Comparison of ENCODE assay signal across 9 cellular contexts in the genomic region with DNA sequence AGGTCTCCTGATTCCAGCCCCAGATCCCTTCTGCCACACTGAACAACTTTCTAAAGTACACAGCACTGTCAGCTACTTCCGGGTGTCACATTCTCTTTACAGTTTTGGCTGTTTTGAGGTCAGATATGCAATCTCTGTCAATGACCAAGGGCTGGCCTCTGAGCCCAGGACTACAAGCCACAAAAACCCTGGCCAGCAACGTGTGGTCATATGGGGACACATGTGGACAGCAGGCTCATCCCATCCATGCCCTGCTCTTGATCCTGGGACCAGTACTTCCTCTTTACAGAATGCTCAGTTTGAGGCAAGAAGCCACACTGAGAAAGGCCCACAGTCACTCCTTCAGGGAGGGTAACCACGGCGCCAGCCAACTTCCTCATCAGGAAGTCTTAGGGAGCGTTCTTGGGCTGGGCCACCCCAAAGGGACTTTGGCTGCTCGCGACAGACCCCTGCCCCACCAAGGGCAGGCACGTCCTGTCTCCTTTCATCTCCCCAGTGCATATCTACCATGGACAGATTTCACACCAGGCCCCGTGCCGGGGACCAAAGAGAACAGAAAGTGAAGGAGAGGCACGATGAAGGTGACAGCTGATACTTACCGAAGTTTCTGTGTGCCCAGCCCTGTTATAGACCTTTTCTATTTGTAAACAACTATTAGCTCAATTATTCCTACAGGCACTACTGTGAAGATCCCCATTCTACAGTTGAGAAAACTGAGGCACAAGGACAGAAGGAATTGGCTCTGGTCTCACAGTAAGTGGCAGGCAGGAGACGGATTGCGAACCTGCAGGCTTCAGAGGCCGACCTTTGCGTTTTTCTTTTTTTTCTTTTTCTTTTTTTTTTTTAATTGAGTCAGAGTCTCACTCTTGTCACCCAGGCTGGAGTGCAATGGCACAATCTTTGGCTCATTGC. TPM values are rescaled to one million over a fixed set of nuclear protein-coding genes. Genes with fewer than 3 reads are reported as not detected.
DNase-seq lines count a peak whose midpoint lies in the region; ATAC-seq and TF ChIP-seq lines count a peak whose summit lies in the region.
"Had no signal": no experiment of that assay in that cellular context is flagged by ENCODE, and none has a peak within 500 bp of the region (broad histone marks: within the 10 kb centered on the region; RNA-seq: fewer than 3 reads in every experiment).

No MANE protein-coding gene starts in this region.

- peaks cover 17 to 71% (median 30%) of the 10 kb centered on the region in 3 experiments for H3K36me3 ChIP-seq in naive thymus-derived CD4-positive, alpha-beta T cell (ENCODE audit: control insufficient read depth in 2 of 3, insufficient read depth in 3 of 3, low read length in 3 of 3)

- peak overlapping the region; percentile 15 for H3K4me3 ChIP-seq in naive thymus-derived CD4-positive, alpha-beta T cell (ENCODE audit: low read length)

- POLR2A ChIA-PET in activated naive CD8-positive, alpha-beta T cell treated with anti-CD3 and anti-CD28 coated beads, Interleukin-2, amount 10 ng/mL, durations not matched to agents 7 days and 5 days (lab: Charles Lee): interaction anchor here (0.6 to 3.3 kb wide), 7 partner anchors 22 to 38 kb away, joined by 3 to 15 read pairs (median 5); a partner anchor contains a TSS
- POLR2A ChIA-PET in naive thymus-derived CD4-positive, alpha-beta T cell (lab: Charles Lee): interaction anchor here (0.7 to 4.1 kb wide), 5 partner anchors 16 to 93 kb away, joined by 3 to 27 read pairs (median 4); no protein-coding TSS in a partner anchor

- no peaks in the 10 kb centered on the region for H3K27me3 ChIP-seq in naive thymus-derived CD4-positive, alpha-beta T cell (ENCODE audit: control insufficient read depth in 2 of 2, insufficient read depth in 2 of 2, low read length in 2 of 2)

- H3K4me1 Mint-ChIP-seq in activated naive CD8-positive, alpha-beta T cell treated with anti-CD3 and anti-CD28 coated beads, Interleukin-2, amount 10 ng/mL, durations not matched to agents 7 days and 5 days: peaks cover 41% of the 10 kb centered on the region
- peaks cover 55 to 88% (median 75%) of the 10 kb centered on the region in 7 donors for H3K4me1 Mint-ChIP-seq in naive thymus-derived CD4-positive, alpha-beta T cell
- peaks cover 15% of the 10 kb centered on the region for H3K4me1 Mint-ChIP-seq in nephron progenitor cell

- H3K27me3 Mint-ChIP-seq in activated naive CD8-positive, alpha-beta T cell treated with anti-CD3 and anti-CD28 coated beads, Interleukin-2, amount 10 ng/mL, durations not matched to agents 7 days and 5 days: no peaks in the 10 kb centered on the region
- H3K27me3 Mint-ChIP-seq in naive thymus-derived CD4-positive, alpha-beta T cell: no peaks in the 10 kb centered on the region
- peaks cover 4% of the 10 kb centered on the region for H3K27me3 Mint-ChIP-seq in nephron progenitor cell (ENCODE audit: low read depth, poor library complexity)

- ATAC-seq in GM21526 (IDR thresholded peaks at IDR 0.05; ENCODE audit: low FRiP score, unreplicated experiment): peak; percentile 52
- ATAC-seq in activated naive CD8-positive, alpha-beta T cell treated with anti-CD3 and anti-CD28 coated beads, Interleukin-2, amount 10 ng/mL, durations not matched to agents 7 days and 5 days (ENCODE audit: low read depth): peak; percentile 79
- ATAC-seq in naive thymus-derived CD4-positive, alpha-beta T cell: peak; percentile 83

- CTCF ChIA-PET in naive thymus-derived CD4-positive, alpha-beta T cell (lab: Charles Lee): interaction anchor here (0.9 to 2.0 kb wide), 3 partner anchors 22 to 41 kb away, joined by 3 to 5 read pairs (median 5); no protein-coding TSS in a partner anchor

- peak overlapping the region; percentile 73 for H3K27ac ChIP-seq in naive thymus-derived CD4-positive, alpha-beta T cell (ENCODE audit: low read depth, low read length)

- peak overlapping the region; percentile 73 for H3K4me3 Mint-ChIP-seq in activated naive CD8-positive, alpha-beta T cell treated with anti-CD3 and anti-CD28 coated beads, Interleukin-2, amount 10 ng/mL, durations not matched to agents 7 days and 5 days
- H3K4me3 Mint-ChIP-seq in naive thymus-derived CD4-positive, alpha-beta T cell: peak overlapping the region; percentile 41 to 84 (median 75)
- H3K4me3 Mint-ChIP-seq in nephron progenitor cell: no peak overlapping the region

- peaks cover 40 to 78% of the 10 kb centered on the region in 2 donors for H3K4me1 ChIP-seq in naive thymus-derived CD4-positive, alpha-beta T cell (ENCODE audit: control insufficient read depth in 2 of 2, insufficient read depth in 2 of 2, low read length in 2 of 2)

- TF ChIP-seq CTCF in nephron progenitor cell (IDR thresholded peaks at IDR 0.05): no peak

- H3K9me3 ChIP-seq in naive thymus-derived CD4-positive, alpha-beta T cell (ENCODE audit: control insufficient read depth in 2 of 3, low read length in 3 of 3): no peaks in the 10 kb centered on the region

- no peaks in the 10 kb centered on the region for H3K9me3 Mint-ChIP-seq in activated naive CD8-positive, alpha-beta T cell treated with anti-CD3 and anti-CD28 coated beads, Interleukin-2, amount 10 ng/mL, durations not matched to agents 7 days and 5 days
- peaks cover 0 to 2% (median 0%) of the 10 kb centered on the region in 11 donors for H3K9me3 Mint-ChIP-seq in naive thymus-derived CD4-positive, alpha-beta T cell
- H3K9me3 Mint-ChIP-seq in nephron progenitor cell: no peaks in the 10 kb centered on the region

- intact Hi-C loops in naive thymus-derived CD4-positive, alpha-beta T cell (cut with micrococcal nuclease): loop anchor here (1.0 to 2.0 kb wide), 6 partner anchors 24 to 40 kb away; a partner anchor contains a TSS

- H3K36me3 Mint-ChIP-seq in activated naive CD8-positive, alpha-beta T cell treated with anti-CD3 and anti-CD28 coated beads, Interleukin-2, amount 10 ng/mL, durations not matched to agents 7 days and 5 days: peaks cover 52% of the 10 kb centered on the region
- H3K36me3 Mint-ChIP-seq in naive thymus-derived CD4-positive, alpha-beta T cell: peaks cover 6 to 43% (median 31%) of the 10 kb centered on the region in 5 donors
- H3K36me3 Mint-ChIP-seq in nephron progenitor cell (ENCODE audit: low read depth): peaks cover 5% of the 10 kb centered on the region

- peak overlapping the region; percentile 71 for H3K27ac Mint-ChIP-seq in activated naive CD8-positive, alpha-beta T cell treated with anti-CD3 and anti-CD28 coated beads, Interleukin-2, amount 10 ng/mL, durations not matched to agents 7 days and 5 days
- peak overlapping the region; percentile 84 to 95 (median 91) for H3K27ac Mint-ChIP-seq in naive thymus-derived CD4-positive, alpha-beta T cell
- H3K27ac Mint-ChIP-seq in nephron progenitor cell: no peak overlapping the region

- DNase-seq in GM04503 (ENCODE audit: low read depth) (peak; percentile 42), LHCN-M2 (ENCODE audit: low read depth) (peak; percentile 17), putamen (ENCODE audit: low spot score) (no peak), nephron progenitor cell (no peak)
- peak; percentile 54 for DNase-seq in activated naive CD8-positive, alpha-beta T cell treated with anti-CD3 and anti-CD28 coated beads, Interleukin-2, amount 10 ng/mL, durations not matched to agents 7 days and 5 days
- DNase-seq in naive thymus-derived CD4-positive, alpha-beta T cell: peak in 5 of 9 donors; percentile 16 to 33 (median 24)
- no peak for DNase-seq in effector CD4-positive, alpha-beta T cell

RNA-seq across cellular contexts. Expression of a gene that starts 37.3 kb away (rescaled TPM):
- total RNA-seq in LHCN-M2 (2014; rRNA removed): 13.6 and 15.9 TPM in 2 replicates
- 17.5 TPM for polyA plus RNA-seq in LHCN-M2 (2012)
- total RNA-seq in activated naive CD8-positive, alpha-beta T cell treated with anti-CD3 and anti-CD28 coated beads, Interleukin-2, amount 10 ng/mL, durations not matched to agents 7 days and 5 days: 100 to 1,000 TPM; 319 to 320 TPM
- total RNA-seq in naive thymus-derived CD4-positive, alpha-beta T cell: 100 to 1,000 TPM; 244 to 474 (median 311) TPM
- 100 to 1,000 TPM in 1 of 2 donors, 10 to 100 TPM in 1; 55.7 to 141 TPM for polyA plus RNA-seq in naive thymus-derived CD4-positive, alpha-beta T cell

RNA-seq across cellular contexts. Expression of a gene that starts 43.2 kb away (rescaled TPM):
- total RNA-seq in LHCN-M2 (2014; rRNA removed): not detected in 2 replicates
- polyA plus RNA-seq in LHCN-M2 (2012): not detected
- not detected for total RNA-seq in activated naive CD8-positive, alpha-beta T cell treated with anti-CD3 and anti-CD28 coated beads, Interleukin-2, amount 10 ng/mL, durations not matched to agents 7 days and 5 days
- total RNA-seq in naive thymus-derived CD4-positive, alpha-beta T cell: not detected
- polyA plus RNA-seq in naive thymus-derived CD4-positive, alpha-beta T cell: not detected
- total RNA-seq: H1 had no signal
- polyA plus RNA-seq: H1 had no signal

Comparison
In these comparisons a context has a peak if more than half of its experiments do, and no peak if none do; other contexts are left out.
1. DNase-seq: peak in GM04503 (single experiment), LHCN-M2 (single experiment), activated naive CD8-positive, alpha-beta T cell treated with anti-CD3 and anti-CD28 coated beads, Interleukin-2, amount 10 ng/mL, durations not matched to agents 7 days and 5 days (single experiment) and naive thymus-derived CD4-positive, alpha-beta T cell (5 of 9); none in effector CD4-positive, alpha-beta T cell (single experiment), putamen (single experiment) and nephron progenitor cell (single experiment).
2. RNA of a gene that starts 37.3 kb away (total RNA-seq): 319 to 320 TPM in activated naive CD8-positive, alpha-beta T cell treated with anti-CD3 and anti-CD28 coated beads, Interleukin-2, amount 10 ng/mL, durations not matched to agents 7 days and 5 days and 244 to 474 TPM in naive thymus-derived CD4-positive, alpha-beta T cell; 13.6 to 15.9 TPM in LHCN-M2; every median in the first group is over 10 times any median in the second.
3. Peak in every context shown above with its lines, with median percentiles within 50 percentile points of each other: ATAC-seq.